In the genomic region with DNA sequence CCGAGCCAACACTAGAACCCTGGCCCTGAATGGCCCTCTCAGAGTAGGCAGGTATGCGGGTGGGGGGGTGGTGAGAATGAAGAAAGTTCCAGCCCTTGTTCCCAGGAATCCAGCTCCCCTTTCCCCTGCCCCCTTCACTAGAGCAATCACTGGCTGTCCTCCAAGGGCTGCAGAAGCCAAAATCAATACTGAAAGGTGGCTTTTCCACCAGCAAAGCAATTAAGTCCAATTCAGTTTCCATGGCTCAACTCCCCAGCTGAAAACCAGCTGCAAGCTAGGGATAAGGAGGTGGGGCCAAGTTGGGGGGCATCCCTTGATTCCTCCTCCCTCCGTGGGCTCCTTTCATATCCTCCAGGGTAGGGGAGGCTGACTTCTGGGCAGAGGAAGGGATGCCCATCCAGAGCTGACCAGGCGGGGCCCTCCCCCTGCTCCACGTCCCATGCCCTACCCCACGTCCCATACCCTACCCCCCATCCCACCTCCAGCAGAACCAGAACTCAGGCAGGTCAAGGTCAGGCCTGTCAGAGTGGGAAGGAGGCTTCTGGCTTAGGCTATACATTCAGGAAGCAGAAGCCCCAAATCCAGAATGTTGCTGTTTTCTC, we compare ENCODE assay signal across 1 cellular context.
TF ChIP-seq lines count a peak whose summit lies in the region.

No MANE protein-coding gene starts in this region.

TF ChIP-seq in HepG2, 621 proteins besides CTCF, POLR2A, EP300 and RAD21:
- TF ChIP-seq ONECUT2 (CRISPR knock-in tag; IDR thresholded peaks at IDR 0.05) = peak; percentile 70; the same call in 1 of the 2 replicates
- no peak for TF ChIP-seq KLF16 (CRISPR knock-in tag; IDR thresholded peaks at IDR 0.05)
- no peak for TF ChIP-seq SRSF1 (optimal IDR thresholded peaks at IDR 0.05; ENCODE audit: low read depth, low read length)
- TF ChIP-seq, protein P1, sequence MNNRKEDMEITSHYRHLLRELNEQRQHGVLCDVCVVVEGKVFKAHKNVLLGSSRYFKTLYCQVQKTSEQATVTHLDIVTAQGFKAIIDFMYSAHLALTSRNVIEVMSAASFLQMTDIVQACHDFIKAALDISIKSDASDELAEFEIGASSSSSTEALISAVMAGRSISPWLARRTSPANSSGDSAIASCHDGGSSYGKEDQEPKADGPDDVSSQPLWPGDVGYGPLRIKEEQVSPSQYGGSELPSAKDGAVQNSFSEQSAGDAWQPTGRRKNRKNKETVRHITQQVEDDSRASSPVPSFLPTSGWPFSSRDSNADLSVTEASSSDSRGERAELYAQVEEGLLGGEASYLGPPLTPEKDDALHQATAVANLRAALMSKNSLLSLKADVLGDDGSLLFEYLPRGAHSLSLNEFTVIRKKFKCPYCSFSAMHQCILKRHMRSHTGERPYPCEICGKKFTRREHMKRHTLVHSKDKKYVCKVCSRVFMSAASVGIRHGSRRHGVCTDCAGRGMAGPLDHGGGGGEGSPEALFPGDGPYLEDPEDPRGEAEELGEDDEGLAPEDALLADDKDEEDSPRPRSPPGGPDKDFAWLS (CRISPR knock-in tag; IDR thresholded peaks at IDR 0.05; ENCODE audit: borderline replicate concordance) = no peak
- TF ChIP-seq, protein P2, sequence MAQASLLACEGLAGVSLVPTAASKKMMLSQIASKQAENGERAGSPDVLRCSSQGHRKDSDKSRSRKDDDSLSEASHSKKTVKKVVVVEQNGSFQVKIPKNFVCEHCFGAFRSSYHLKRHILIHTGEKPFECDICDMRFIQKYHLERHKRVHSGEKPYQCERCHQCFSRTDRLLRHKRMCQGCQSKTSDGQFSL (CRISPR knock-in tag; IDR thresholded peaks at IDR 0.05) = peak; percentile 31; the same call in 1 of the 2 replicates
